Comparison of ENCODE assay signal across 8 cellular contexts in genomic region chr15:92881838-92882696, GRCh38. TPM values are rescaled to one million over a fixed set of nuclear protein-coding genes. Genes with fewer than 3 reads are reported as not detected.
DNase-seq lines count a peak whose midpoint lies in the region; ATAC-seq and TF ChIP-seq lines count a peak whose summit lies in the region.

No MANE protein-coding gene starts in this region.

- H3K9me3 Mint-ChIP-seq in activated B cell treated with CpG ODN at 0.5 μM for 24 hours (no peaks in the 10 kb centered on the region), immature natural killer cell (no peaks in the 10 kb centered on the region)

- TF ChIP-seq CTCF in AG09309 (IDR thresholded peaks at IDR 0.05; ENCODE audit: control insufficient read depth, insufficient read depth, low read depth, low read length, missing control alignments), result no peak
- no peak for TF ChIP-seq CTCF in activated B cell treated with CpG ODN at 0.5 μM for 24 hours (IDR thresholded peaks at IDR 0.05)

- ATAC-seq in GM19023 (IDR thresholded peaks at IDR 0.05; ENCODE audit: unreplicated experiment) (peak; percentile 90), HG03196 (IDR thresholded peaks at IDR 0.05; ENCODE audit: unreplicated experiment) (peak; percentile 95), activated B cell treated with CpG ODN at 0.5 μM for 24 hours (ENCODE audit: low read depth) (peak; percentile 90)

- POLR2A ChIA-PET in activated B cell treated with CpG ODN at 0.5 μM for 24 hours (lab: Charles Lee), result interaction anchor here (0.6 to 11.3 kb wide), 29 partner anchors 12 to 98 kb away, joined by 3 to 599 read pairs (median 11); partner anchors contain the start of gene CHD2

- H3K27ac Mint-ChIP-seq in activated B cell treated with CpG ODN at 0.5 μM for 24 hours (peak overlapping the region; percentile 99), immature natural killer cell (peak overlapping the region; percentile 97 to 99 (median 98))

- H3K4me1 Mint-ChIP-seq in activated B cell treated with CpG ODN at 0.5 μM for 24 hours (peaks cover 46% of the 10 kb centered on the region), immature natural killer cell (peaks cover 52 to 61% of the 10 kb centered on the region in 2 donors)

- H3K4me3 Mint-ChIP-seq in activated B cell treated with CpG ODN at 0.5 μM for 24 hours (peak overlapping the region; percentile 88), immature natural killer cell (peak overlapping the region; percentile 85 to 95 (median 88))

- H3K27ac ChIP-seq in caudate nucleus (ENCODE audit: low read depth, low read length), result peak overlapping the region; percentile 99

- H3K27me3 Mint-ChIP-seq in activated B cell treated with CpG ODN at 0.5 μM for 24 hours (no peaks in the 10 kb centered on the region), immature natural killer cell (ENCODE audit: low read depth in 3 of 3) (peaks cover 15 to 23% (median 20%) of the 10 kb centered on the region in 3 donors)

- H3K4me3 ChIP-seq in AG09309 (ENCODE audit: control insufficient read depth, low read depth, low read length), result peak overlapping the region; percentile 42

- DNase-seq in AG09309 (ENCODE audit: low read depth), result peak; percentile 100
- DNase-seq in NCI-H226, result peak; percentile 99
- DNase-seq in activated B cell treated with CpG ODN at 0.5 μM for 24 hours, result peak; percentile 91
- DNase-seq in caudate nucleus (lab: John Stamatoyannopoulos, UW), result peak; percentile 81 to 100 (median 99)
- DNase-seq in immature natural killer cell, result peak; percentile 98 to 99 (median 99)
- peak; percentile 99 for DNase-seq in smooth muscle cell of the brain vasculature (ENCODE audit: low read depth, low spot score)

- CTCF ChIA-PET in activated B cell treated with CpG ODN at 0.5 μM for 24 hours (lab: Charles Lee), result interaction anchor here (0.8 to 2.9 kb wide), 14 partner anchors 13 to 85 kb away, joined by 3 to 38 read pairs (median 6); partner anchors contain the start of gene CHD2

- H3K36me3 Mint-ChIP-seq in activated B cell treated with CpG ODN at 0.5 μM for 24 hours (ENCODE audit: low read depth) (peaks cover 39% of the 10 kb centered on the region), immature natural killer cell (peaks cover 9 to 22% (median 21%) of the 10 kb centered on the region in 3 donors)

- intact Hi-C loops in activated B cell treated with CpG ODN at 0.5 μM for 24 hours (cut with micrococcal nuclease), result loop anchor here (1.0 kb wide), 7 partner anchors 18 to 73 kb away; partner anchors contain the start of gene CHD2

RNA-seq across cellular contexts. Expression of gene CHD2, which starts 18.1 kb away (rescaled TPM):
- 249 and 298 TPM in 2 replicates for total RNA-seq in activated B cell treated with CpG ODN at 0.5 μM for 24 hours
- polyA plus RNA-seq in immature natural killer cell, result 10 to 100 TPM; 24.7 to 77.7 (median 36.9) TPM

Comparison
In these comparisons a context has a peak if more than half of its experiments do, and no peak if none do; other contexts are left out.
1. Peak in every context shown above with its lines: DNase-seq, ATAC-seq, H3K4me3 ChIP-seq and H3K27ac ChIP-seq.